17 cellular contexts compared by ENCODE assay signal in genomic region chr14:69375722-69376121, GRCh38. TPM values are rescaled to one million over a fixed set of nuclear protein-coding genes. Genes with fewer than 3 reads are reported as not detected.
DNase-seq lines count a peak whose midpoint lies in the region; ATAC-seq and TF ChIP-seq lines count a peak whose summit lies in the region.
"Had no signal": no experiment of that assay in that cellular context is flagged by ENCODE, and none has a peak within 500 bp of the region (broad histone marks: within the 10 kb centered on the region; RNA-seq: fewer than 3 reads in every experiment).

No MANE protein-coding gene starts in this region.

- H3K36me3 Mint-ChIP-seq in activated T-cell treated with anti-CD3 and anti-CD28 coated beads, Interleukin-2, amount 50 U/mL, for 72 hours (ENCODE audit: insufficient read depth in 2 of 2): peaks cover 20 to 25% of the 10 kb centered on the region in 2 donors
- peaks cover 45% of the 10 kb centered on the region in 2 donors for H3K36me3 Mint-ChIP-seq in CD14-positive monocyte
- peaks cover 59% of the 10 kb centered on the region in 2 donors for H3K36me3 Mint-ChIP-seq in stimulated activated naive B cell treated with anti-CD40 and anti-IgM and Interleukin-4, amounts not matched to agents 10 μg/mL and 1 μg/mL and 100 μg/mL, for 72 hours

- H3K4me1 ChIP-seq in HCT116 (ENCODE audit: control insufficient read depth in 1 of 2, insufficient read depth in 2 of 2, low read length in 2 of 2) (no peaks in the 10 kb centered on the region), OCI-LY7 (ENCODE audit: insufficient read depth, low read length, poor library complexity, severe bottlenecking) (no peaks in the 10 kb centered on the region)
- H3K4me1 ChIP-seq: BLaER1 treated with 17β-estradiol and CSF1 and Interleukin-3, amounts not matched to agents 10 nM and 100 nM; HAP-1 had no signal

- H3K27me3 ChIP-seq in HCT116 (ENCODE audit: insufficient read depth, low read length): no peaks in the 10 kb centered on the region
- H3K27me3 ChIP-seq: BLaER1 treated with 17β-estradiol and CSF1 and Interleukin-3, amounts not matched to agents 10 nM and 100 nM had no signal

- RAD21 ChIA-PET in HCT116 (lab: Charles Lee; ENCODE audit: low non-redundant PET in 1 of 2, low total read pairs in 2 of 2, uncharacterized antibody in 2 of 2, unreplicated experiment in 2 of 2): no interaction called here

- no peaks in the 10 kb centered on the region for H3K27me3 Mint-ChIP-seq in activated T-cell treated with anti-CD3 and anti-CD28 coated beads, Interleukin-2, amount 50 U/mL, for 72 hours (ENCODE audit: low read depth)
- no peaks in the 10 kb centered on the region for H3K27me3 Mint-ChIP-seq in CD14-positive monocyte (ENCODE audit: low read depth in 3 of 3)
- H3K27me3 Mint-ChIP-seq in stimulated activated naive B cell treated with anti-CD40 and anti-IgM and Interleukin-4, amounts not matched to agents 10 μg/mL and 1 μg/mL and 100 μg/mL, for 72 hours: no peaks in the 10 kb centered on the region
- H3K27me3 Mint-ChIP-seq: B cell; CD4-positive, CD25-positive, alpha-beta regulatory T cell; CD8-positive, alpha-beta memory T cell had no signal

- no peak overlapping the region for H3K4me3 Mint-ChIP-seq in activated T-cell treated with anti-CD3 and anti-CD28 coated beads, Interleukin-2, amount 50 U/mL, for 72 hours
- H3K4me3 Mint-ChIP-seq in CD14-positive monocyte: peak overlapping the region in 1 of 2 donors; percentile 14
- H3K4me3 Mint-ChIP-seq in stimulated activated naive B cell treated with anti-CD40 and anti-IgM and Interleukin-4, amounts not matched to agents 10 μg/mL and 1 μg/mL and 100 μg/mL, for 72 hours: no peak overlapping the region
- H3K4me3 Mint-ChIP-seq: B cell; CD4-positive, CD25-positive, alpha-beta regulatory T cell; CD8-positive, alpha-beta memory T cell; HFFc6 had no signal

- H3K27ac ChIP-seq in HCT116 (ENCODE audit: low read depth, low read length): no peak overlapping the region
- H3K27ac ChIP-seq in OCI-LY7 (ENCODE audit: low read depth, low read length, poor library complexity, severe bottlenecking): no peak overlapping the region
- H3K27ac ChIP-seq: 22Rv1; BLaER1 treated with 17β-estradiol and CSF1 and Interleukin-3, amounts not matched to agents 10 nM and 100 nM had no signal

- BruUV-seq in HCT116 (replicated peaks; lab: Mats Ljungman, UMichigan) (no TSS peak), OCI-LY7 (replicated peaks; lab: Mats Ljungman, UMichigan) (no TSS peak)

- CTCF ChIA-PET in HCT116 (lab: Charles Lee) (no interaction called here), HEK293T (lab: Yijun Ruan, JAX) (interaction anchor here (0.9 kb wide), 1 partner anchor 117 kb away, joined by 3 read pairs; no protein-coding TSS in a partner anchor), OCI-LY7 (lab: Charles Lee; ENCODE audit: unreplicated experiment) (interaction anchor here (0.6 kb wide), 1 partner anchor 467 kb away, joined by 5 read pairs; no protein-coding TSS in a partner anchor)

- H3K9me2 ChIP-seq in HCT116 (ENCODE audit: insufficient read depth) (no peaks in the 10 kb centered on the region), OCI-LY7 (ENCODE audit: insufficient read depth, low read length) (no peaks in the 10 kb centered on the region)

- no peak for TF ChIP-seq POLR2A in HCT116 (IDR thresholded peaks at IDR 0.05; ENCODE audit: borderline replicate concordance, extremely low read depth, insufficient read depth, insufficient read length)

- H3K79me2 ChIP-seq in HCT116 (ENCODE audit: insufficient read depth, low read length) (peaks cover 25% of the 10 kb centered on the region), OCI-LY7 (ENCODE audit: insufficient read depth, low read depth, low read length) (peaks cover 6% of the 10 kb centered on the region; the same call in 1 of the 2 replicates)

- no peak for ATAC-seq in activated T-cell treated with anti-CD3 and anti-CD28 coated beads, Interleukin-2, amount 50 U/mL, for 72 hours (replicated peaks in 1 of 2)
- ATAC-seq in HCT116: no peak
- ATAC-seq in stimulated activated naive B cell treated with anti-CD40 and anti-IgM and Interleukin-4, amounts not matched to agents 10 μg/mL and 1 μg/mL and 100 μg/mL, for 72 hours (replicated peaks): no peak

- peaks cover 3 to 5% of the 10 kb centered on the region in 2 donors for H3K9me3 Mint-ChIP-seq in activated T-cell treated with anti-CD3 and anti-CD28 coated beads, Interleukin-2, amount 50 U/mL, for 72 hours
- peaks cover 0 to 9% (median 5%) of the 10 kb centered on the region in 7 donors for H3K9me3 Mint-ChIP-seq in CD14-positive monocyte
- peaks cover 5 to 10% of the 10 kb centered on the region in 2 donors for H3K9me3 Mint-ChIP-seq in stimulated activated naive B cell treated with anti-CD40 and anti-IgM and Interleukin-4, amounts not matched to agents 10 μg/mL and 1 μg/mL and 100 μg/mL, for 72 hours
- H3K9me3 Mint-ChIP-seq: HFFc6 had no signal

- no peak for TF ChIP-seq CTCF in CD14-positive monocyte (IDR thresholded peaks at IDR 0.05)
- TF ChIP-seq CTCF in HCT116 (IDR thresholded peaks at IDR 0.05 in 2 of 3, conservative IDR thresholded peaks at IDR 0.05 in 1 of 3; ENCODE audit: borderline replicate concordance in 1 of 3, insufficient read depth in 1 of 3, low read depth in 2 of 3, low read length in 2 of 3): no peak
- TF ChIP-seq CTCF in OCI-LY7 (conservative IDR thresholded peaks at IDR 0.05; ENCODE audit: low read length): no peak

- H2AFZ ChIP-seq in HCT116 (ENCODE audit: low read depth, low read length, poor library complexity, severe bottlenecking) (no peak overlapping the region), OCI-LY7 (ENCODE audit: low read length) (no peak overlapping the region)

- POLR2A ChIA-PET in HCT116 (lab: Charles Lee): no interaction called here
- POLR2A ChIA-PET in HEK293T (lab: Yijun Ruan, JAX): no interaction called here
- POLR2A ChIA-PET in OCI-LY7 (lab: Charles Lee): interaction anchor here (1.0 to 1.9 kb wide), 2 partner anchors 11 to 22 kb away, joined by 4 to 5 read pairs; partner anchors contain the start of genes ERH and SLC39A9

- H3K9me3 ChIP-seq in HCT116 (ENCODE audit: control insufficient read depth in 1 of 2, insufficient read depth in 1 of 2, low read depth in 1 of 2, low read length in 2 of 2) (no peaks in the 10 kb centered on the region; a peak in 1 of 4 replicates), OCI-LY7 (ENCODE audit: low read length) (peaks cover 11% of the 10 kb centered on the region; the same call in 1 of the 2 replicates)
- H3K9me3 ChIP-seq: HAP-1 had no signal

- peak overlapping the region; percentile 80 for H3K27ac Mint-ChIP-seq in activated T-cell treated with anti-CD3 and anti-CD28 coated beads, Interleukin-2, amount 50 U/mL, for 72 hours
- H3K27ac Mint-ChIP-seq in CD14-positive monocyte: peak overlapping the region; percentile 63 to 94 (median 88)
- peak overlapping the region; percentile 20 for H3K27ac Mint-ChIP-seq in stimulated activated naive B cell treated with anti-CD40 and anti-IgM and Interleukin-4, amounts not matched to agents 10 μg/mL and 1 μg/mL and 100 μg/mL, for 72 hours
- H3K27ac Mint-ChIP-seq: B cell; CD4-positive, CD25-positive, alpha-beta regulatory T cell; HFFc6 had no signal

- DNase-seq in activated T-cell treated with anti-CD3 and anti-CD28 coated beads, Interleukin-2, amount 50 U/mL, for 72 hours: no peak
- no peak for DNase-seq in activated T-cell treated with anti-CD3 and anti-CD28 coated beads, Interleukin-2, amount 50 U/mL, for 1 hour
- no peak for DNase-seq in CD14-positive monocyte (ENCODE audit: low spot score)
- no peak for DNase-seq in HCT116 (ENCODE audit: low read depth, low spot score)
- no peak for DNase-seq in stimulated activated naive B cell treated with anti-CD40 and anti-IgM and Interleukin-4, amounts not matched to agents 10 μg/mL and 1 μg/mL and 100 μg/mL, for 72 hours
- no peak for DNase-seq in activated CD8-positive, alpha-beta memory T cell treated with anti-CD3 and anti-CD28 coated beads for 24 hours
- no peak for DNase-seq in HEK293T (ENCODE audit: extremely low spot score)
- DNase-seq in OCI-LY7 (ENCODE audit: low spot score): no peak
- DNase-seq: CD4-positive, CD25-positive, alpha-beta regulatory T cell; CD8-positive, alpha-beta memory T cell; COR-L47; KG1 had no signal

- peaks cover 12 to 27% of the 10 kb centered on the region in 2 experiments; a peak in 2 of 4 replicates for H3K36me3 ChIP-seq in HCT116 (ENCODE audit: control insufficient read depth in 1 of 2, insufficient read depth in 2 of 2, low read length in 2 of 2)
- H3K36me3 ChIP-seq in OCI-LY7 (ENCODE audit: insufficient read depth, low read length): peaks cover 73% of the 10 kb centered on the region

- no peak for TF ChIP-seq RAD21 in HCT116 (IDR thresholded peaks at IDR 0.05; ENCODE audit: low read depth)

- no peak overlapping the region for H3K9ac ChIP-seq in HCT116 (ENCODE audit: low read length)
- H3K9ac ChIP-seq: BLaER1 treated with 17β-estradiol and CSF1 and Interleukin-3, amounts not matched to agents 10 nM and 100 nM had no signal

- H3K4me2 ChIP-seq in HCT116 (ENCODE audit: low read length): no peak overlapping the region
- H3K4me2 ChIP-seq in OCI-LY7 (ENCODE audit: low read length): no peak overlapping the region
- H3K4me2 ChIP-seq: BLaER1 treated with 17β-estradiol and CSF1 and Interleukin-3, amounts not matched to agents 10 nM and 100 nM had no signal

- intact Hi-C loops in CD14-positive monocyte (cut with micrococcal nuclease): no loop called here
- intact Hi-C loops in HCT116 (cut with micrococcal nuclease): no loop called here
- intact Hi-C loops in OCI-LY7 (cut with micrococcal nuclease; ENCODE audit: unreplicated experiment): no loop called here

- H3K4me1 Mint-ChIP-seq in activated T-cell treated with anti-CD3 and anti-CD28 coated beads, Interleukin-2, amount 50 U/mL, for 72 hours (ENCODE audit: low read depth): peaks cover 20% of the 10 kb centered on the region
- peaks cover 23% of the 10 kb centered on the region for H3K4me1 Mint-ChIP-seq in CD14-positive monocyte
- H3K4me1 Mint-ChIP-seq in stimulated activated naive B cell treated with anti-CD40 and anti-IgM and Interleukin-4, amounts not matched to agents 10 μg/mL and 1 μg/mL and 100 μg/mL, for 72 hours: peaks cover 5 to 17% of the 10 kb centered on the region in 2 donors
- H3K4me1 Mint-ChIP-seq: B cell; CD8-positive, alpha-beta memory T cell had no signal

- no peaks in the 10 kb centered on the region for H4K20me1 ChIP-seq in HCT116 (ENCODE audit: insufficient read depth)
- no peaks in the 10 kb centered on the region for H4K20me1 ChIP-seq in OCI-LY7 (ENCODE audit: insufficient read depth, low read length)

- H3K4me3 ChIP-seq in HCT116 (replicated peaks in 1 of 2; ENCODE audit: low read depth in 1 of 2, low read length in 2 of 2) (no peak overlapping the region), OCI-LY7 (ENCODE audit: low read depth, low read length, poor library complexity, severe bottlenecking) (no peak overlapping the region)
- H3K4me3 ChIP-seq: BLaER1 treated with 17β-estradiol and CSF1 and Interleukin-3, amounts not matched to agents 10 nM and 100 nM; HAP-1 had no signal

RNA-seq across cellular contexts. Expression of gene ERH, which starts 22.4 kb away (rescaled TPM):
- total RNA-seq in activated T-cell treated with anti-CD3 and anti-CD28 coated beads, Interleukin-2, amount 50 U/mL, for 72 hours: 100 to 1,000 TPM; 215 to 231 TPM
- 10 to 100 TPM; 63.6 to 67.0 TPM for polyA plus RNA-seq in CD14-positive monocyte
- total RNA-seq in HCT116 (2021; ENCODE audit: unreplicated experiment): 352 TPM
- 195 and 198 TPM in 2 replicates for polyA plus RNA-seq in HCT116 (2012)
- total RNA-seq in OCI-LY7 (2014; rRNA removed; shearing (Covaris generic)): 204 and 435 TPM in 2 replicates
- 498 and 512 TPM in 2 replicates for total RNA-seq in OCI-LY7 (2022)

RNA-seq across cellular contexts. Expression of gene SLC39A9, which starts 22.8 kb away (rescaled TPM):
- total RNA-seq in activated T-cell treated with anti-CD3 and anti-CD28 coated beads, Interleukin-2, amount 50 U/mL, for 72 hours: 10 to 100 TPM; 85.8 to 93.3 TPM
- 10 to 100 TPM; 37.6 to 44.2 TPM for polyA plus RNA-seq in CD14-positive monocyte
- 80.2 TPM for total RNA-seq in HCT116 (2021; ENCODE audit: unreplicated experiment)
- 40.9 and 43.0 TPM in 2 replicates for polyA plus RNA-seq in HCT116 (2012)
- 70.4 and 86.5 TPM in 2 replicates for total RNA-seq in OCI-LY7 (2014; rRNA removed; shearing (Covaris generic))
- total RNA-seq in OCI-LY7 (2022): 91.7 and 96.6 TPM in 2 replicates

Comparison
In these comparisons a context has a peak if more than half of its experiments do, and no peak if none do; other contexts are left out.
1. H3K27ac Mint-ChIP-seq: peak in every context shown above with its lines; median percentile 88 in CD14-positive monocyte; 80 in activated T-cell treated with anti-CD3 and anti-CD28 coated beads, Interleukin-2, amount 50 U/mL, for 72 hours; 20 in stimulated activated naive B cell treated with anti-CD40 and anti-IgM and Interleukin-4, amounts not matched to agents 10 μg/mL and 1 μg/mL and 100 μg/mL, for 72 hours.